ENCODE assay signal across 8 cellular contexts in the genomic region with DNA sequence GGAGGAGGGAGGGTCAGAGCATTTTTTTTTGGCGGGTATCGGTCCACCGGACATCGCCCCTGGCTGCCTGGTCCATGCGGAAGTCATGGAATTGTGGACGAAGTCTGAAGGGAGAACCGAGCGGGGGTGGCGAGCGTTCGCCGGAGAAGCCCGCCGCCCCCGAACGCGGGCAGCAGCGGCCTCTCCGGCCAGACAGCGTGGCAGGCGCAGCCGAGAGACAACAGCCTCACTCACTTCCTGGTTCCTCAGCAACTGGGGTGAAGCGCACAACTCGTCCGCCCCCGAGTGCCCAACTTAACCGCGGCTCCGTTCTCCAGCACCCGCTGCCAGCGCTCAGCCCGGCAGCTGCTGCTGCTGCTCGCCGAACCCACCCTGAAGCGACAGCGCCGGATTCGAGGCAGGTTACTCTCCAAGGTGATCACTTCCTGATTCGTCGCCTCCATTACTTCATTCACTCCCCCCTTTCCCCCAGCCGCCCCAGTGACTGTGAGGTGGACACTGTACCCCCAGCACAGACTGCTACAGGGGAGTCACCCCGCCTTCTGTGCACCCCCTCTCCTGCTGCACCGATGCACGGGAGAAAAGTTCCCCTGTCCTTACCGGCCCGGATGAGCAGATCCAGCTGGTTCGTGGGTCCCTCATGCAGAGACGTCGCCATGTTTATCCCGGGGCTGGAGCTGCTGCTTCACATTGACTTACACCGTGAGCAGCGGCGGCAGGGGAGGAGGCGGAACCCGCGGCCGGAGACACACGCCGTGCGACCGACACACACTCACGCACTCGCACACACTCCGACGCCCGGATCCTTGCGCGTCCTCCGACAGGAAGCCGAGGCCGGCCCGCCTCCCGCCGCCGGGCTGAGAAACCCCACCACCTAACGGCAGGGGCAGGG.
DNase-seq lines count a peak whose midpoint lies in the region; ATAC-seq, FAIRE-seq and TF ChIP-seq lines count a peak whose summit lies in the region.

No MANE protein-coding gene starts in this region.

- H3K27ac ChIP-seq in MM.1S (ENCODE audit: low read length): peak overlapping the region; percentile 90
- peak overlapping the region; percentile 93 for H3K27ac ChIP-seq in SK-N-MC
- peak overlapping the region; percentile 93 to 98 (median 95) for H3K27ac ChIP-seq in pancreas
- H3K27ac ChIP-seq in tibial artery: peak overlapping the region; percentile 92 to 97

- H3K27me3 ChIP-seq in HAP-1 (ENCODE audit: low read depth): no peaks in the 10 kb centered on the region
- no peaks in the 10 kb centered on the region for H3K27me3 ChIP-seq in MM.1S (replicated peaks; ENCODE audit: insufficient read depth, low read length)
- no peaks in the 10 kb centered on the region for H3K27me3 ChIP-seq in pancreas
- H3K27me3 ChIP-seq in tibial artery: no peaks in the 10 kb centered on the region

- H3K9me3 ChIP-seq in HAP-1 (no peaks in the 10 kb centered on the region), MM.1S (replicated peaks; ENCODE audit: insufficient read depth, low read length) (no peaks in the 10 kb centered on the region), SK-N-MC (ENCODE audit: low read depth, low read length) (no peaks in the 10 kb centered on the region), pancreas (no peaks in the 10 kb centered on the region), tibial artery (no peaks in the 10 kb centered on the region)

- H3K9me2 ChIP-seq in MM.1S (replicated peaks; ENCODE audit: insufficient read depth, low read length): no peaks in the 10 kb centered on the region

- H3K79me2 ChIP-seq in MM.1S (ENCODE audit: low read length): peaks cover 51% of the 10 kb centered on the region

- H2AFZ ChIP-seq in MM.1S (ENCODE audit: low read length): peak overlapping the region; percentile 81

- FAIRE-seq in pancreas (lab: Jason Lieb, UNC): no peak

- peaks cover 33% of the 10 kb centered on the region for H3F3A ChIP-seq in MM.1S (ENCODE audit: insufficient read depth, low read length)

- H3K4me3 ChIP-seq in HAP-1 (peak overlapping the region; percentile 81), MM.1S (ENCODE audit: low read length) (peak overlapping the region; percentile 97), SK-N-MC (peak overlapping the region; percentile 80), pancreas (peak overlapping the region; percentile 56 to 79 (median 64)), tibial artery (peak overlapping the region; percentile 87 to 95)

- peak overlapping the region; percentile 81 to 99 for H3K27ac Mint-ChIP-seq in activated naive CD4-positive, alpha-beta T cell treated with anti-CD3 and anti-CD28 coated beads, Interleukin-2, amount 50 U/mL, for 72 hours

- peak overlapping the region; percentile 87 for H3K4me2 ChIP-seq in MM.1S (ENCODE audit: low read depth, low read length)

- H3K36me3 Mint-ChIP-seq in activated naive CD4-positive, alpha-beta T cell treated with anti-CD3 and anti-CD28 coated beads, Interleukin-2, amount 50 U/mL, for 72 hours: peaks cover 16 to 22% of the 10 kb centered on the region in 2 donors

- in situ Hi-C loops in HAP-1 (cut with MboI; ENCODE audit: low sequenced_read_pairs): no loop called here

- TF ChIP-seq CTCF in MM.1S (IDR thresholded peaks at IDR 0.05; ENCODE audit: low read length) (peak; percentile 30; the same call in 1 of the 2 replicates), pancreas (IDR thresholded peaks at IDR 0.05) (peak in 2 of 4 donors; percentile 18 to 39), tibial artery (IDR thresholded peaks at IDR 0.05) (peak in 1 of 2 experiments; percentile 20)

- H3K9me3 Mint-ChIP-seq in activated naive CD4-positive, alpha-beta T cell treated with anti-CD3 and anti-CD28 coated beads, Interleukin-2, amount 50 U/mL, for 72 hours: no peaks in the 10 kb centered on the region

- H4K20me1 ChIP-seq in MM.1S (ENCODE audit: insufficient read depth, low read length): peaks cover 11% of the 10 kb centered on the region; the same call in 1 of the 2 replicates

- peak overlapping the region; percentile 85 for H3K9ac ChIP-seq in MM.1S (ENCODE audit: low read length)
- peak overlapping the region; percentile 79 for H3K9ac ChIP-seq in SK-N-MC (ENCODE audit: insufficient read length)

- H3K36me3 ChIP-seq in HAP-1 (replicated peaks): no peaks in the 10 kb centered on the region; the same call in 1 of the 2 replicates
- no peaks in the 10 kb centered on the region for H3K36me3 ChIP-seq in MM.1S (replicated peaks; ENCODE audit: insufficient read depth, low read length)
- H3K36me3 ChIP-seq in SK-N-MC (ENCODE audit: insufficient read depth, low read length): peaks cover 6% of the 10 kb centered on the region; the same call in 1 of the 2 replicates
- no peaks in the 10 kb centered on the region for H3K36me3 ChIP-seq in pancreas
- no peaks in the 10 kb centered on the region for H3K36me3 ChIP-seq in tibial artery

- DNase-seq in GM04504 (ENCODE audit: low read depth) (peak; percentile 82), HAP-1 (ENCODE audit: low spot score in 2 of 2) (peak; percentile 86 to 95), MM.1S (peak; percentile 91), SK-N-MC (ENCODE audit: low read depth, low spot score) (no peak), Right ventricle myocardium superior (peak; percentile 93), pancreas (peak; percentile 88 to 96 (median 91)), tibial artery (peak; percentile 88 to 93)
- DNase-seq in activated naive CD4-positive, alpha-beta T cell treated with anti-CD3 and anti-CD28 coated beads, Interleukin-2, amount 50 U/mL, for 72 hours (ENCODE audit: low spot score in 2 of 2): peak; percentile 78

- 0% methylated on average over 62 to 76 of the region's 76 CpGs for WGBS in pancreas, 2 donors

- H3K4me1 ChIP-seq in HAP-1 (peaks cover 13% of the 10 kb centered on the region), MM.1S (ENCODE audit: low read length) (peaks cover 13% of the 10 kb centered on the region; the same call in 1 of the 2 replicates), pancreas (peaks cover 10 to 22% (median 21%) of the 10 kb centered on the region in 3 donors), tibial artery (peaks cover 0 to 42% (median 23%) of the 10 kb centered on the region in 4 donors)

- ATAC-seq in activated naive CD4-positive, alpha-beta T cell treated with anti-CD3 and anti-CD28 coated beads, Interleukin-2, amount 50 U/mL, for 72 hours: peak; percentile 50 to 69
- peak; percentile 80 for ATAC-seq in Right ventricle myocardium superior (ENCODE audit: poor library complexity)
- peak; percentile 69 to 80 (median 76) for ATAC-seq in pancreas

- intact Hi-C loops in Right ventricle myocardium superior (cut with DNase I) (loop anchor here (5.0 kb wide), 3 partner anchors 46 to 214 kb away; partner anchors contain the start of gene ELF2), pancreas (cut with DNase I) (no loop called here), tibial artery (cut with DNase I; ENCODE audit: low total_unique reads) (loop anchor here (5.0 kb wide), 1 partner anchor 94 kb away; the partner anchor contains the start of gene ELF2)

Comparison
In these comparisons a context has a peak if more than half of its experiments do, and no peak if none do; other contexts are left out.
1. intact Hi-C loops: an anchor here in Right ventricle myocardium superior (5.0 kb wide) and tibial artery (5.0 kb wide); none called in pancreas.